In genomic region chr9:113275147-113276131, GRCh38 we compare ENCODE assay signal across 8 cellular contexts. TPM values are rescaled to one million over a fixed set of nuclear protein-coding genes. Genes with fewer than 3 reads are reported as not detected.
DNase-seq lines count a peak whose midpoint lies in the region; ATAC-seq and TF ChIP-seq lines count a peak whose summit lies in the region.

Gene CDC26, minus strand, starts transcription at chr9:113275572. Its CDS starts 3,065 bp downstream, at chr9:113272507.
Gene PRPF4, plus strand, starts transcription at chr9:113275658. Its CDS starts 86 bp downstream, at chr9:113275744.

- H3K36me3 Mint-ChIP-seq in CD4-positive, alpha-beta T cell (ENCODE audit: low read depth) = peaks cover 55% of the 10 kb centered on the region

- peak within 1 kb of the TSS; percentile 93 for H3K27ac ChIP-seq in CD4-positive, alpha-beta T cell (ENCODE audit: low read depth, low read length)

- no peaks in the 10 kb centered on the region for H3K9me3 ChIP-seq in CD4-positive, alpha-beta T cell (ENCODE audit: control insufficient read depth, low read length)

- H3K4me1 Mint-ChIP-seq in CD4-positive, alpha-beta T cell (ENCODE audit: low read depth) = peaks cover 24% of the 10 kb centered on the region

- CTCF ChIA-PET in CD4-positive, alpha-beta T cell (lab: Charles Lee) = interaction anchor here (0.7 to 2.4 kb wide), 12 partner anchors 53 to 382 kb away, joined by 3 to 21 read pairs (median 4); partner anchors contain the start of genes ALAD, C9orf43, POLE3 and SLC31A1

- no peaks in the 10 kb centered on the region for H3K9me3 Mint-ChIP-seq in CD4-positive, alpha-beta T cell

- H3K4me3 Mint-ChIP-seq in CD4-positive, alpha-beta T cell = no peak within 1 kb of the TSS

- intact Hi-C loops in CD4-positive, alpha-beta T cell (cut with DNase I, micrococcal nuclease) = loop anchor here (1.0 to 10.0 kb wide), 11 partner anchors 53 to 1643 kb away; partner anchors contain the start of genes ALAD (in 1 of the 2), DNAJC25 (in 1 of the 2), FKBP15 (in 1 of the 2) and HDHD3 (in 1 of the 2)
- intact Hi-C loops in lower leg skin (cut with DNase I; ENCODE audit: low total_unique reads) = no loop called here

- no peaks in the 10 kb centered on the region for H3K27me3 Mint-ChIP-seq in CD4-positive, alpha-beta T cell

- peak; percentile 91 for ATAC-seq in CD4-positive, alpha-beta T cell (ENCODE audit: poor library complexity)
- ATAC-seq in GM19452 (IDR thresholded peaks at IDR 0.05; ENCODE audit: unreplicated experiment) (peak; percentile 97), HG03575 (IDR thresholded peaks at IDR 0.05; ENCODE audit: extremely low read depth, insufficient number of reproducible peaks, low FRiP score, unreplicated experiment) (peak; percentile 97)

- peak in 1 of 2 donors; percentile 53 for TF ChIP-seq POLR2A in lower leg skin (IDR thresholded peaks at IDR 0.05)

- H3K4me3 ChIP-seq in lower leg skin (ENCODE audit: low read depth, poor library complexity, severe bottlenecking) = peak within 1 kb of the TSS; percentile 62

- POLR2A ChIA-PET in CD4-positive, alpha-beta T cell (lab: Charles Lee) = interaction anchor here (0.7 to 2.6 kb wide), 14 partner anchors 10 to 306 kb away, joined by 3 to 29 read pairs (median 4); partner anchors contain the start of genes ALAD, C9orf43, FKBP15 and HDHD3

- peak; percentile 88 to 94 (median 92) for DNase-seq in CD4-positive, alpha-beta T cell
- peak; percentile 99 for DNase-seq in NCI-H82 (lab: John Stamatoyannopoulos, UW)
- peak; percentile 95 to 97 for DNase-seq in activated CD4-positive, alpha-beta T cell treated with anti-CD3 and anti-CD28 coated beads, Interleukin-2, amount 50 U/mL, for 48 hours
- peak; percentile 98 for DNase-seq in ecto neural progenitor cell (ENCODE audit: low spot score)
- peak; percentile 96 to 99 for DNase-seq in lower leg skin (ENCODE audit: low spot score in 2 of 2)
- DNase-seq in stimulated activated CD4-positive, alpha-beta T cell treated with anti-CD3 and anti-CD28 coated beads, Interleukin-4, amount 100 ng/mL, for 48 hours (ENCODE audit: low read depth in 2 of 2) = peak; percentile 95

- WGBS in lower leg skin, 2 donors = 0 to 1% methylated on average over 50 to 58 of the region's 63 CpGs

- H3K27ac Mint-ChIP-seq in CD4-positive, alpha-beta T cell = no peak within 1 kb of the TSS

- no peaks in the 10 kb centered on the region for H3K27me3 ChIP-seq in CD4-positive, alpha-beta T cell (ENCODE audit: control insufficient read depth, insufficient read depth, low read length)

- TF ChIP-seq CTCF in CD4-positive, alpha-beta T cell (IDR thresholded peaks at IDR 0.05) = no peak
- no peak for TF ChIP-seq CTCF in lower leg skin (IDR thresholded peaks at IDR 0.05)

RNA-seq across cellular contexts. Expression of gene CDC26, which starts in this region (rescaled TPM):
- total RNA-seq in CD4-positive, alpha-beta T cell = 10 to 100 TPM; 15.8 to 18.0 TPM
- total RNA-seq in lower leg skin = 10 to 100 TPM; 17.8 to 33.3 (median 20.1) TPM

RNA-seq across cellular contexts. Expression of gene PRPF4, which starts in this region (rescaled TPM):
- 10 to 100 TPM; 23.4 to 25.5 TPM for total RNA-seq in CD4-positive, alpha-beta T cell
- 10 to 100 TPM; 15.6 to 20.2 (median 16.8) TPM for total RNA-seq in lower leg skin

Comparison
In these comparisons a context has a peak if more than half of its experiments do, and no peak if none do; other contexts are left out.
1. Peak in every context shown above with its lines: DNase-seq, ATAC-seq, H3K4me3 ChIP-seq and H3K27ac ChIP-seq.